In the genomic region with DNA sequence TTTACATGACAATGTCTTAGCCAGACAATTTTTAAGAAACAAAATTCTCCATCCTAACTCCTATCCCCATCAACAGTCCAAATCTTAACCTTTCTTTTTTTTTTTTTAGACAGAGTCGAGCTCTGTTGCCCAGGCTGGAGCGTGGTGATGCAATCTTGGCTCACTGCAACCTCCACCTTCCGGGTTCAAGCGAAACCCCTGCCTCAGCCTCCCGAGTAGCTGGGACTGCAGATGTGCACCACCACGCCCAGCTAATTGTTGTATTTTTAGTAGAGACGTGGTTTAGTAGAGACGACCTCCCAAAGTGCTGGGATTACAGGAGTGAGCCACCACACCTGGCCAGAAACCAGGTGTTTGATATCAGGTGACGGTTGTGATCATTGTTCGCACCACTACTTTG, we compare ENCODE assay signal across 15 cellular contexts. TPM values are rescaled to one million over a fixed set of nuclear protein-coding genes. Genes with fewer than 3 reads are reported as not detected.
DNase-seq lines count a peak whose midpoint lies in the region; ATAC-seq, FAIRE-seq and TF ChIP-seq lines count a peak whose summit lies in the region.
"Had no signal": no experiment of that assay in that cellular context is flagged by ENCODE, and none has a peak within 500 bp of the region (broad histone marks: within the 10 kb centered on the region; RNA-seq: fewer than 3 reads in every experiment).

No MANE protein-coding gene starts in this region.

- H3K27ac ChIP-seq in adrenal gland: peak overlapping the region in 4 of 5 donors; percentile 82 to 94 (median 92)
- peak overlapping the region; percentile 5 to 93 (median 86) for H3K27ac ChIP-seq in heart right ventricle
- H3K27ac ChIP-seq in sigmoid colon: peak overlapping the region; percentile 89 to 95 (median 93)

- ATAC-seq in heart right ventricle (no peak), HG03108 (IDR thresholded peaks at IDR 0.05; ENCODE audit: unreplicated experiment) (no peak)
- ATAC-seq: T-helper 17 cell had no signal

- TF ChIP-seq CTCF in adrenal gland (IDR thresholded peaks at IDR 0.05) (no peak), heart right ventricle (IDR thresholded peaks at IDR 0.05) (no peak), sigmoid colon (IDR thresholded peaks at IDR 0.05) (no peak), D721Med (IDR thresholded peaks at IDR 0.05; ENCODE audit: insufficient read depth, missing control alignments) (no peak)

- H3K9me3 ChIP-seq in adrenal gland (replicated peaks in 1 of 3) (no peaks in the 10 kb centered on the region), heart right ventricle (no peaks in the 10 kb centered on the region), sigmoid colon (no peaks in the 10 kb centered on the region)

- 68 to 75% (median 73%) methylated on average over 10 of the region's 10 CpGs for WGBS in adrenal gland, 4 donors
- WGBS in heart right ventricle, 2 donors: 61 to 62% methylated on average over 10 of the region's 10 CpGs
- 57 to 74% methylated on average over 10 of the region's 10 CpGs for WGBS in sigmoid colon, 2 donors

- no peak for TF ChIP-seq EP300 in sigmoid colon (IDR thresholded peaks at IDR 0.05)

- intact Hi-C loops in adrenal gland (cut with DNase I): no loop called here
- intact Hi-C loops in heart right ventricle (cut with DNase I): loop anchor here in 2 of 10 donors (5.0 kb wide), 2 partner anchors 63 to 133 kb away; no protein-coding TSS in a partner anchor
- intact Hi-C loops in sigmoid colon (cut with DNase I): no loop called here

- H3K4me1 ChIP-seq in adrenal gland (replicated peaks in 1 of 2): peaks cover 32 to 52% of the 10 kb centered on the region in 2 donors
- peaks cover 23 to 92% (median 86%) of the 10 kb centered on the region in 9 donors for H3K4me1 ChIP-seq in heart right ventricle
- H3K4me1 ChIP-seq in sigmoid colon: peaks cover 0 to 96% (median 95%) of the 10 kb centered on the region in 4 donors

- TF ChIP-seq POLR2A in adrenal gland (IDR thresholded peaks at IDR 0.05) (no peak), sigmoid colon (IDR thresholded peaks at IDR 0.05) (no peak)

- H3K27me3 ChIP-seq in adrenal gland (no peaks in the 10 kb centered on the region), heart right ventricle (no peaks in the 10 kb centered on the region), sigmoid colon (no peaks in the 10 kb centered on the region)

- no peaks in the 10 kb centered on the region for H3K36me3 ChIP-seq in adrenal gland (replicated peaks in 1 of 2)
- H3K36me3 ChIP-seq in heart right ventricle: no peaks in the 10 kb centered on the region
- no peaks in the 10 kb centered on the region for H3K36me3 ChIP-seq in sigmoid colon

- DNase-seq in COLO668 (lab: John Stamatoyannopoulos, UW; ENCODE audit: unreplicated experiment) (peak; percentile 8), adrenal gland (peak in 1 of 7 donors; percentile 46), heart right ventricle (no peak), sigmoid colon (no peak), D721Med (ENCODE audit: insufficient read length, low spot score) (no peak), NCI-H1092 (lab: John Stamatoyannopoulos, UW) (no peak), A172 (ENCODE audit: low spot score) (no peak)
- DNase-seq: activated CD8-positive, alpha-beta memory T cell treated with anti-CD3 and anti-CD28 coated beads, Interleukin-2, amount 50 U/mL, for 48 hours; CD4-positive, CD25-positive, alpha-beta regulatory T cell; KG1; NCI-H524 treated with DMSO at 0.1 percent for 48 hours; stimulated activated CD4-positive, alpha-beta T cell treated with anti-CD3 and anti-CD28 coated beads, Interleukin-4, amount 100 ng/mL, for 24 hours; T-helper 17 cell had no signal

- no peak overlapping the region for H3K4me3 ChIP-seq in adrenal gland
- peak overlapping the region in 2 of 10 donors; percentile 2 to 5 for H3K4me3 ChIP-seq in heart right ventricle
- H3K4me3 ChIP-seq in sigmoid colon: peak overlapping the region in 2 of 4 donors; percentile 25 to 28

- no peak for FAIRE-seq in D721Med (lab: Jason Lieb, UNC)

RNA-seq across cellular contexts. Expression of gene ABL1, which starts 10.2 kb away (rescaled TPM):
- total RNA-seq in adrenal gland (10 to 100 TPM; 32.2 to 83.2 (median 55.9) TPM), heart right ventricle (10 to 100 TPM; 27.1 to 48.8 (median 34.0) TPM), sigmoid colon (100 to 1,000 TPM in 2 of 4 donors, 10 to 100 TPM in 2; 69.6 to 127 (median 101) TPM)
- polyA plus RNA-seq in adrenal gland (10 to 100 TPM; 30.0 to 52.1 (median 33.6) TPM), heart right ventricle (10 to 100 TPM; 16.2 TPM), sigmoid colon (10 to 100 TPM; 24.5 to 50.0 (median 31.8) TPM)
- total RNA-seq in A172 (2014; rRNA removed; shearing (Covaris generic)): 6.8 and 13.1 TPM in 2 replicates

RNA-seq across cellular contexts. Expression of gene QRFP, which starts 51.4 kb away (rescaled TPM):
- total RNA-seq in adrenal gland (not detected), heart right ventricle (not detected), sigmoid colon (not detected)
- polyA plus RNA-seq in adrenal gland (not detected), heart right ventricle (under 1 TPM in 1 of 2 donors, not detected in 1; 0.06 TPM), sigmoid colon (under 1 TPM in 1 of 3 donors, not detected in 2; 0.20 TPM)
- not detected in 2 replicates for total RNA-seq in A172 (2014; rRNA removed; shearing (Covaris generic))
- total RNA-seq: CD4-positive, CD25-positive, alpha-beta regulatory T cell; myocyte; T-helper 17 cell had no signal
- polyA plus RNA-seq: CD4-positive, CD25-positive, alpha-beta regulatory T cell had no signal
